ENCODE assay signal across 10 cellular contexts in the genomic region with DNA sequence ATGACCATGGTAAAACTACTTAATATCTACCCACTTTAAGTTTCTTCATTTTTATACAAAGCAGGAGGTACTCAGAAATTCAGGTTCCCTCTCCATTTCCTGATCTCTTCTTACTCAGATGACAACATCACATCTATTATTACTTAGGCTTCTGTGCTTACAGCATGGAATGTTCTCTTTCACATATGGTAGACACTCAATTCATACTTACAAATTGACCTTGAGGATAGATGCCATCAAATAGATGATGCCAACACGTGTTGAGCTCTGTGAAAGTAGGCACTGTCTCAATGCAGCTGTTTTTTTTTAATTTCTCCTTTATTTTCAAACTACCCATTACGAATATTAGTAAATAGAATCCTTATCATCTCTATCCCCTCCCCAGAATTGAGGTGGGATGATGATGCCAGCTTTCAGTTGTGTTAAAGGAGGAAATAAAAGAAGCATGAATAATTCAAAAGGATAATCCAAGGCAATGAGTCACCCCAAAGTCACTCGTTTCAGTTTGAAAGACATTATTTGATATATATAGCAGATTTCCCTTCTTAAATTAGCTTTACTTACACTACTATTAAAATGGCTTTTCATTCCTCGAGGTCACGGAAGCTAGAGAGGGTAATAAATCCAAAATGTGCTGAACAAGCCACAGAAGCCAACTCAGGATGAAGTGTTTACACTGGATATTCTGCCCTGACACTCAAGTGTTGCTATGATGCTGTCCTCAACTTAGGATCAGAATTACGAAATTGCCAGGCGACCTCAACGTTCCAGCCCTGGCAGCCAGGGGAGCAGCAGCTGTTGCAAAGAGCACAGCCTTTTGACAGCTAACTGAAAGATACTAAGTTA.
DNase-seq lines count a peak whose midpoint lies in the region; ATAC-seq and TF ChIP-seq lines count a peak whose summit lies in the region.
"Had no signal": no experiment of that assay in that cellular context is flagged by ENCODE, and none has a peak within 500 bp of the region (broad histone marks: within the 10 kb centered on the region; RNA-seq: fewer than 3 reads in every experiment).

No MANE protein-coding gene starts in this region.

- DNase-seq in DMS153 treated with DMSO at 0.1 percent for 48 hours (lab: John Stamatoyannopoulos, UW; ENCODE audit: unreplicated experiment) (peak; percentile 53), MV-4-11 (lab: John Stamatoyannopoulos, UW) (peak; percentile 72), astrocyte of the hippocampus (ENCODE audit: low read depth, low spot score) (peak; percentile 42), left lung (no peak), activated gamma-delta T cell (lab: John Stamatoyannopoulos, UW) (no peak), T-helper 9 cell (no peak), HEK293T (ENCODE audit: extremely low spot score) (no peak)
- DNase-seq: activated T-cell treated with anti-CD3 and anti-CD28 coated beads, Interleukin-2, amount 50 U/mL, for 48 hours; stimulated activated CD4-positive, alpha-beta T cell treated with anti-CD3 and anti-CD28 coated beads, Interleukin-4, amount 100 ng/mL, for 24 hours had no signal

- H3K36me3 ChIP-seq in left lung = no peaks in the 10 kb centered on the region

- H3K27ac ChIP-seq in left lung = no peak overlapping the region

- H3K4me3 ChIP-seq in left lung = no peak overlapping the region

- H3K4me1 ChIP-seq in left lung = peaks cover 0 to 5% of the 10 kb centered on the region in 2 donors

- POLR2A ChIA-PET in HEK293T (lab: Yijun Ruan, JAX) = no interaction called here

- peak; percentile 64 for ATAC-seq in left lung
- no peak for ATAC-seq in HG03442 (IDR thresholded peaks at IDR 0.05; ENCODE audit: unreplicated experiment)

- CTCF ChIA-PET in HEK293T (lab: Yijun Ruan, JAX) = interaction anchor here (1.1 kb wide), 1 partner anchor 13 kb away, joined by 4 read pairs; no protein-coding TSS in a partner anchor

- no peaks in the 10 kb centered on the region for H3K9me3 ChIP-seq in left lung

- TF ChIP-seq CTCF in left lung (IDR thresholded peaks at IDR 0.05) = no peak

- no peaks in the 10 kb centered on the region for H3K27me3 ChIP-seq in left lung

- intact Hi-C loops in left lung (cut with DNase I) = no loop called here

TF ChIP-seq in HEK293T, 16 proteins besides CTCF, POLR2A, EP300 and RAD21:
- TF ChIP-seq ELF4 (IDR thresholded peaks at IDR 0.05) (no peak), L3MBTL2 (conservative IDR thresholded peaks at IDR 0.05) (no peak), ZNF384 (IDR thresholded peaks at IDR 0.05) (no peak), FOXM1 (IDR thresholded peaks at IDR 0.05; ENCODE audit: borderline replicate concordance) (no peak), NFRKB (IDR thresholded peaks at IDR 0.05) (no peak), SP1 (IDR thresholded peaks at IDR 0.05) (no peak), FOXK2 (IDR thresholded peaks at IDR 0.05) (no peak), BHLHE40 (IDR thresholded peaks at IDR 0.05; ENCODE audit: borderline replicate concordance) (no peak), TARDBP (IDR thresholded peaks at IDR 0.05) (no peak), ARNT (IDR thresholded peaks at IDR 0.05) (no peak), HDGF (IDR thresholded peaks at IDR 0.05; ENCODE audit: borderline replicate concordance) (no peak), CTBP1 (IDR thresholded peaks at IDR 0.05; ENCODE audit: borderline replicate concordance) (no peak), SUZ12 (IDR thresholded peaks at IDR 0.05) (no peak), LEF1 (IDR thresholded peaks at IDR 0.05; ENCODE audit: borderline replicate concordance) (no peak)
TF ChIP-seq in HEK293T: peak in this region for 0.

Comparison
In these comparisons a context has a peak if more than half of its experiments do, and no peak if none do; other contexts are left out.
1. DNase-seq: peak in DMS153 treated with DMSO at 0.1 percent for 48 hours (single experiment), MV-4-11 (single experiment) and astrocyte of the hippocampus (single experiment); none in left lung (0 of 2), activated gamma-delta T cell (single experiment), T-helper 9 cell (single experiment) and HEK293T (single experiment).